In genomic region chr9:85703398-85703797, GRCh38 we compare ENCODE assay signal across 30 cellular contexts. TPM values are rescaled to one million over a fixed set of nuclear protein-coding genes. Genes with fewer than 3 reads are reported as not detected.
DNase-seq lines count a peak whose midpoint lies in the region; ATAC-seq and TF ChIP-seq lines count a peak whose summit lies in the region.
"Had no signal": no experiment of that assay in that cellular context is flagged by ENCODE, and none has a peak within 500 bp of the region (broad histone marks: within the 10 kb centered on the region; RNA-seq: fewer than 3 reads in every experiment).

No MANE protein-coding gene starts in this region.

- no peak overlapping the region for H2BK5ac ChIP-seq in mesendoderm (ENCODE audit: low read length)

- no peaks in the 10 kb centered on the region for H3K4me1 ChIP-seq in CD4-positive, alpha-beta memory T cell (ENCODE audit: insufficient read depth, low read length)
- H3K4me1 ChIP-seq in foreskin keratinocyte (no peaks in the 10 kb centered on the region), mesendoderm (ENCODE audit: control insufficient read depth, low read depth, low read length) (no peaks in the 10 kb centered on the region), PC-9 (replicated peaks; ENCODE audit: insufficient read depth) (no peaks in the 10 kb centered on the region)
- H3K4me1 ChIP-seq: BE2C, body of pancreas, esophagus squamous epithelium, SJSA1, vagina had no signal

- DNase-seq in CD4-positive, alpha-beta memory T cell = no peak
- peak; percentile 20 for DNase-seq in LHCN-M2 (ENCODE audit: low read depth)
- DNase-seq in foreskin keratinocyte = peak; percentile 9 to 50
- peak; percentile 20 for DNase-seq in renal cortical epithelial cell (ENCODE audit: low read depth)
- no peak for DNase-seq in nephron progenitor cell
- no peak for DNase-seq in mesendoderm
- no peak for DNase-seq in PC-9
- DNase-seq: activated CD4-positive, alpha-beta T cell treated with anti-CD3 and anti-CD28 coated beads, Interleukin-2, amount 50 U/mL, for 4 hours; activated CD4-positive, CD25-positive, alpha-beta regulatory T cell; activated naive CD4-positive, alpha-beta T cell treated with Interleukin-2 at 50 U/mL for 16 hours; BE2C; Calu3; cerebellar nuclear complex; DMS79; esophagus squamous epithelium; lower lobe of right lung; NCI-H1048; NCI-H446 treated with DMSO at 0.1 percent for 48 hours; NCI-H82; spleen; stimulated activated CD4-positive, alpha-beta T cell treated with anti-CD3 and anti-CD28 coated beads, Interleukin-2, amount 100 ng/mL, for 24 hours; stimulated activated CD8-positive, alpha-beta memory T cell treated with anti-CD3 and anti-CD28 coated beads, Interleukin-4, amount 100 ng/mL, for 48 hours; T-helper 1 cell; tibial artery had no signal

- H2BK120ac ChIP-seq in mesendoderm (ENCODE audit: low read depth, low read length) = no peak overlapping the region

- no TSS peak for BruUV-seq in PC-9 (replicated peaks; lab: Mats Ljungman, UMichigan)

- peaks cover 28 to 31% of the 10 kb centered on the region in 2 donors for H3K36me3 Mint-ChIP-seq in CD4-positive, alpha-beta memory T cell
- peaks cover 52% of the 10 kb centered on the region for H3K36me3 Mint-ChIP-seq in nephron progenitor cell (ENCODE audit: low read depth)

- no peak overlapping the region for H3K4me3 ChIP-seq in CD4-positive, alpha-beta memory T cell (ENCODE audit: low read length in 2 of 2)
- H3K4me3 ChIP-seq in mesendoderm (ENCODE audit: low read length) (no peak overlapping the region), PC-9 (no peak overlapping the region)
- H3K4me3 ChIP-seq: body of pancreas, esophagus squamous epithelium, lower lobe of right lung, right atrium auricular region, SJSA1, spleen, tibial artery, vagina had no signal

- H3K9me2 ChIP-seq in PC-9 (ENCODE audit: insufficient read depth) = no peaks in the 10 kb centered on the region

- H3K4me3 Mint-ChIP-seq in CD4-positive, alpha-beta memory T cell = peak overlapping the region in 1 of 8 donors; percentile 18
- no peak overlapping the region for H3K4me3 Mint-ChIP-seq in nephron progenitor cell
- H3K4me3 Mint-ChIP-seq: IgD-negative memory B cell, neural crest cell had no signal

- no peak overlapping the region for H2AK5ac ChIP-seq in mesendoderm (ENCODE audit: low read length)

- H3K27ac ChIP-seq in CD4-positive, alpha-beta memory T cell (ENCODE audit: low read depth, low read length) = no peak overlapping the region
- H3K27ac ChIP-seq in foreskin keratinocyte = no peak overlapping the region
- H3K27ac ChIP-seq in mesendoderm (ENCODE audit: low read depth, low read length) = no peak overlapping the region
- H3K27ac ChIP-seq in PC-9 = no peak overlapping the region
- H3K27ac ChIP-seq: body of pancreas, esophagus squamous epithelium, lower lobe of right lung, right atrium auricular region, SJSA1, tibial artery, vagina had no signal

- H3K4me2 ChIP-seq in mesendoderm (ENCODE audit: low read length) (no peak overlapping the region), PC-9 (no peak overlapping the region)

- no peak overlapping the region for H3K9ac ChIP-seq in mesendoderm (ENCODE audit: low read length)

- peaks cover 0 to 4% (median 0%) of the 10 kb centered on the region in 8 donors for H3K9me3 Mint-ChIP-seq in CD4-positive, alpha-beta memory T cell
- peaks cover 12% of the 10 kb centered on the region for H3K9me3 Mint-ChIP-seq in nephron progenitor cell
- H3K9me3 Mint-ChIP-seq: IgD-negative memory B cell had no signal

- no peaks in the 10 kb centered on the region for H4K20me1 ChIP-seq in PC-9 (ENCODE audit: insufficient read depth)

- H3K79me1 ChIP-seq in mesendoderm (ENCODE audit: low read length) = peaks cover 1% of the 10 kb centered on the region

- H3K27me3 ChIP-seq in CD4-positive, alpha-beta memory T cell (ENCODE audit: insufficient read depth, low read length) = no peaks in the 10 kb centered on the region
- H3K27me3 ChIP-seq in foreskin keratinocyte (no peaks in the 10 kb centered on the region), mesendoderm (ENCODE audit: insufficient read depth, low read length, poor library complexity) (no peaks in the 10 kb centered on the region), PC-9 (ENCODE audit: insufficient read depth, low read depth) (no peaks in the 10 kb centered on the region)
- H3K27me3 ChIP-seq: BE2C, body of pancreas, esophagus squamous epithelium, right atrium auricular region, SJSA1, spleen, tibial artery, vagina had no signal

- intact Hi-C loops in CD4-positive, alpha-beta memory T cell (cut with micrococcal nuclease) = no loop called here
- intact Hi-C loops in PC-9 (cut with micrococcal nuclease; ENCODE audit: unreplicated experiment) = no loop called here

- CTCF ChIA-PET in CD4-positive, alpha-beta memory T cell (lab: Charles Lee; ENCODE audit: partially characterized antibody) = interaction anchor here (1.3 kb wide), 1 partner anchor 12 kb away, joined by 5 read pairs; no protein-coding TSS in a partner anchor
- CTCF ChIA-PET in PC-9 (lab: Charles Lee) = no interaction called here

- no peak overlapping the region for H3K56ac ChIP-seq in mesendoderm (ENCODE audit: low read length)

- H3K23ac ChIP-seq in mesendoderm (ENCODE audit: low read length) = no peak overlapping the region

- H3K79me2 ChIP-seq in mesendoderm (ENCODE audit: control insufficient read depth, insufficient read depth, low read length) (no peaks in the 10 kb centered on the region), PC-9 (ENCODE audit: low read depth) (no peaks in the 10 kb centered on the region)

- H3K18ac ChIP-seq in mesendoderm (ENCODE audit: low read length) = no peak overlapping the region

- no peaks in the 10 kb centered on the region for H3F3A ChIP-seq in PC-9 (ENCODE audit: insufficient read depth, low read depth)

- TF ChIP-seq CTCF in foreskin keratinocyte (conservative IDR thresholded peaks at IDR 0.05) = no peak
- TF ChIP-seq CTCF in nephron progenitor cell (IDR thresholded peaks at IDR 0.05) = no peak
- no peak for TF ChIP-seq CTCF in PC-9 (conservative IDR thresholded peaks at IDR 0.05)

- no peak overlapping the region for H2BK15ac ChIP-seq in mesendoderm (replicated peaks; ENCODE audit: low read depth)

- WGBS in mesendoderm (ENCODE audit: extremely low coverage, insufficient coverage, low lambda C conversion rate) = no CpG with 5 or more reads among the region's 1 CpG

- ATAC-seq in foreskin keratinocyte = peak; percentile 70
- ATAC-seq: body of pancreas had no signal

- no peaks in the 10 kb centered on the region for H3K9me3 ChIP-seq in CD4-positive, alpha-beta memory T cell (ENCODE audit: control insufficient read depth in 1 of 2, low read length in 2 of 2)
- no peaks in the 10 kb centered on the region for H3K9me3 ChIP-seq in PC-9 (ENCODE audit: insufficient read depth, low read depth)
- H3K9me3 ChIP-seq: BE2C, body of pancreas, esophagus squamous epithelium, lower lobe of right lung, right atrium auricular region, SJSA1, tibial artery, vagina had no signal

- H3K27ac Mint-ChIP-seq in CD4-positive, alpha-beta memory T cell = peak overlapping the region in 4 of 7 donors; percentile 8 to 24 (median 14)
- H3K27ac Mint-ChIP-seq in nephron progenitor cell = no peak overlapping the region
- H3K27ac Mint-ChIP-seq: IgD-negative memory B cell had no signal

- H4K8ac ChIP-seq in mesendoderm (ENCODE audit: low read depth, low read length) = no peak overlapping the region

- POLR2A ChIA-PET in CD4-positive, alpha-beta memory T cell (lab: Charles Lee; ENCODE audit: partially characterized antibody) = no interaction called here
- POLR2A ChIA-PET in PC-9 (lab: Charles Lee; ENCODE audit: unreplicated experiment) = no interaction called here

- no peaks in the 10 kb centered on the region for H3K27me3 Mint-ChIP-seq in CD4-positive, alpha-beta memory T cell
- no peaks in the 10 kb centered on the region for H3K27me3 Mint-ChIP-seq in nephron progenitor cell (ENCODE audit: low read depth, poor library complexity)
- H3K27me3 Mint-ChIP-seq: IgD-negative memory B cell had no signal

- no peak overlapping the region for H4K5ac ChIP-seq in mesendoderm (ENCODE audit: low read length)

- no peak overlapping the region for H2AFZ ChIP-seq in PC-9

- no peaks in the 10 kb centered on the region for H3K36me3 ChIP-seq in CD4-positive, alpha-beta memory T cell (ENCODE audit: insufficient read depth, low read length)
- H3K36me3 ChIP-seq in mesendoderm (ENCODE audit: control insufficient read depth, insufficient read depth, low read length) (no peaks in the 10 kb centered on the region), PC-9 (ENCODE audit: low read depth) (no peaks in the 10 kb centered on the region)
- H3K36me3 ChIP-seq: BE2C, lower lobe of right lung, right atrium auricular region, SJSA1, vagina had no signal

- no peak overlapping the region for H3K4ac ChIP-seq in mesendoderm (ENCODE audit: low read depth, low read length)

- H3K4me1 Mint-ChIP-seq in CD4-positive, alpha-beta memory T cell = peaks cover 19 to 46% (median 31%) of the 10 kb centered on the region in 4 donors
- H3K4me1 Mint-ChIP-seq in nephron progenitor cell = peaks cover 9% of the 10 kb centered on the region

RNA-seq across cellular contexts. Expression of gene AGTPBP1, which starts 38.4 kb away (rescaled TPM):
- total RNA-seq in CD4-positive, alpha-beta memory T cell = 10 to 100 TPM; 56.1 to 56.7 TPM
- polyA plus RNA-seq in CD4-positive, alpha-beta memory T cell = 10 to 100 TPM; 27.5 to 29.7 TPM
- 4.5 and 4.8 TPM in 2 replicates for total RNA-seq in LHCN-M2 (2014; rRNA removed)
- 0.81 TPM for polyA plus RNA-seq in LHCN-M2 (2012)
- 12.0 and 12.8 TPM in 2 replicates for total RNA-seq in foreskin keratinocyte
- 3.0 and 3.2 TPM in 2 replicates for polyA plus RNA-seq in foreskin keratinocyte
- 37.9 and 47.8 TPM in 2 replicates for total RNA-seq in renal cortical epithelial cell
- polyA plus RNA-seq in mesendoderm (2013, experiment 1 of 2) = 22.8 TPM
- polyA plus RNA-seq in mesendoderm (2013, experiment 2 of 2) = 22.8 TPM
- total RNA-seq in PC-9 (2021) = 15.7 and 19.8 TPM in 2 replicates

Comparison
In these comparisons a context has a peak if more than half of its experiments do, and no peak if none do; other contexts are left out.
1. DNase-seq: peak in LHCN-M2 (single experiment), foreskin keratinocyte (2 of 2) and renal cortical epithelial cell (single experiment); none in CD4-positive, alpha-beta memory T cell (0 of 5), nephron progenitor cell (single experiment), mesendoderm (single experiment) and PC-9 (0 of 2).